26 cellular contexts compared by ENCODE assay signal in genomic region chr21:41163086-41163485, GRCh38.
"Had no signal": no experiment of that assay in that cellular context is flagged by ENCODE, and none has a peak within 500 bp of the region (broad histone marks: within the 10 kb centered on the region; RNA-seq: fewer than 3 reads in every experiment).

No MANE protein-coding gene starts in this region.

- H3K9me3 ChIP-seq: body of pancreas, colonic mucosa had no signal

- H3K36me3 ChIP-seq: colonic mucosa had no signal

- FAIRE-seq: frontal cortex had no signal

- DNase-seq: activated CD4-positive, alpha-beta memory T cell treated with anti-CD3 and anti-CD28 coated beads, Interleukin-2, amount 10 ng/mL, durations not matched to agents 7 days and 5 days; activated CD4-positive, alpha-beta T cell treated with anti-CD3 and anti-CD28 coated beads for 1 hour; activated CD4-positive, alpha-beta T cell treated with anti-CD3 and anti-CD28 coated beads for 4 hours; activated CD4-positive, alpha-beta T cell treated with anti-CD3 and anti-CD28 coated beads, Interleukin-2, amount 10 ng/mL, durations not matched to agents 7 days and 5 days; activated CD4-positive, alpha-beta T cell treated with anti-CD3 and anti-CD28 coated beads, Interleukin-2, amount 50 U/mL, for 4 hours; activated CD8-positive, alpha-beta memory T cell treated with anti-CD3 and anti-CD28 coated beads, Interleukin-2, amount 50 U/mL, for 48 hours; activated effector memory CD4-positive, alpha-beta T cell treated with Interleukin-2 at 50 U/mL for 16 hours; activated gamma-delta T cell treated with Interleukin-2 at 50 U/mL for 16 hours; activated naive CD4-positive, alpha-beta T cell treated with anti-CD3 and anti-CD28 coated beads, Interleukin-2, amount 50 U/mL, for 16 hours; activated naive CD4-positive, alpha-beta T cell treated with Interleukin-2 at 50 U/mL for 16 hours; activated T-cell treated with anti-CD3 and anti-CD28 coated beads for 4 hours; activated T-cell treated with anti-CD3 and anti-CD28 coated beads, Interleukin-2, amount 50 U/mL, for 24 hours; amniotic stem cell; aorta; body of pancreas; colonic mucosa; effector memory CD4-positive, alpha-beta T cell; endodermal cell; foreskin fibroblast; head of caudate nucleus; T-helper 1 cell; T-helper 17 cell; T1000 had no signal

- H3K27me3 ChIP-seq: body of pancreas, colonic mucosa had no signal

- H3K4me3 ChIP-seq: body of pancreas, colonic mucosa had no signal

- ATAC-seq: activated T-helper 17 cell treated with anti-CD3 and anti-CD28 coated beads, Interleukin-2, amount 50 U/mL, for 72 hours; body of pancreas; esophagus mucosa; T-helper 17 cell had no signal

- H3K27ac ChIP-seq: body of pancreas, colonic mucosa had no signal

- H3K4me1 ChIP-seq: colonic mucosa had no signal
